ENCODE assay signal across 14 cellular contexts in genomic region chr11:103648670-103649400, GRCh38.
DNase-seq lines count a peak whose midpoint lies in the region; ATAC-seq and TF ChIP-seq lines count a peak whose summit lies in the region.
"Had no signal": no experiment of that assay in that cellular context is flagged by ENCODE, and none has a peak within 500 bp of the region (broad histone marks: within the 10 kb centered on the region; RNA-seq: fewer than 3 reads in every experiment).

No MANE protein-coding gene starts in this region.

- H3K27ac ChIP-seq in suprapubic skin = no peak overlapping the region
- no peak overlapping the region for H3K27ac ChIP-seq in effector memory CD4-positive, alpha-beta T cell (ENCODE audit: insufficient read depth, low read length, poor library complexity, severe bottlenecking)
- H3K27ac ChIP-seq: SJSA1 had no signal

- TF ChIP-seq EP300 in suprapubic skin (IDR thresholded peaks at IDR 0.05) = no peak

- WGBS in suprapubic skin = 88% methylated on average over 1 of the region's 1 CpG
- WGBS in lower leg skin, 2 donors = 85 to 94% methylated on average over 1 of the region's 1 CpG

- no peaks in the 10 kb centered on the region for H3K9me3 ChIP-seq in suprapubic skin
- no peaks in the 10 kb centered on the region for H3K9me3 ChIP-seq in effector memory CD4-positive, alpha-beta T cell (ENCODE audit: control insufficient read depth, low read length)
- H3K9me3 ChIP-seq: BE2C had no signal

- H3K36me3 ChIP-seq in suprapubic skin = no peaks in the 10 kb centered on the region
- H3K36me3 ChIP-seq in effector memory CD4-positive, alpha-beta T cell (ENCODE audit: control insufficient read depth, insufficient read depth, low read length) = no peaks in the 10 kb centered on the region
- H3K36me3 ChIP-seq: BE2C, SJSA1 had no signal

- no peaks in the 10 kb centered on the region for H3K4me1 ChIP-seq in suprapubic skin
- no peaks in the 10 kb centered on the region for H3K4me1 ChIP-seq in effector memory CD4-positive, alpha-beta T cell (ENCODE audit: control insufficient read depth, insufficient read depth, low read length, poor library complexity, severe bottlenecking)
- H3K4me1 ChIP-seq: BE2C, SJSA1 had no signal

- intact Hi-C loops in lower leg skin (cut with DNase I; ENCODE audit: low total_unique reads) = no loop called here

- peak; percentile 16 for DNase-seq in AG09319 (ENCODE audit: extremely low read depth, low read depth)
- DNase-seq in M059J (ENCODE audit: low read depth) = peak; percentile 76
- peak; percentile 3 for DNase-seq in fibroblast of gingiva (ENCODE audit: low read depth)
- no peak for DNase-seq in suprapubic skin (ENCODE audit: low spot score in 2 of 2)
- no peak for DNase-seq in effector memory CD4-positive, alpha-beta T cell
- no peak for DNase-seq in lower leg skin (ENCODE audit: low spot score in 2 of 2)
- DNase-seq: activated CD4-positive, alpha-beta memory T cell treated with anti-CD3 and anti-CD28 coated beads for 36 hours; BE2C; Kasumi-1; NCI-H345 had no signal

- TF ChIP-seq POLR2A in suprapubic skin (IDR thresholded peaks at IDR 0.05) (no peak), lower leg skin (IDR thresholded peaks at IDR 0.05) (no peak)

- no peaks in the 10 kb centered on the region for H3K27me3 ChIP-seq in suprapubic skin
- no peaks in the 10 kb centered on the region for H3K27me3 ChIP-seq in effector memory CD4-positive, alpha-beta T cell (replicated peaks; ENCODE audit: control insufficient read depth, insufficient read depth, low read length, poor library complexity, severe bottlenecking)
- H3K27me3 ChIP-seq: BE2C, SJSA1 had no signal

- H3K4me3 ChIP-seq in suprapubic skin = no peak overlapping the region
- no peak overlapping the region for H3K4me3 ChIP-seq in effector memory CD4-positive, alpha-beta T cell (ENCODE audit: insufficient read depth, low read depth, low read length, poor library complexity, severe bottlenecking)
- H3K4me3 ChIP-seq in lower leg skin (ENCODE audit: low read depth, poor library complexity, severe bottlenecking) = no peak overlapping the region
- H3K4me3 ChIP-seq: SJSA1 had no signal

- ATAC-seq in GM19351 (IDR thresholded peaks at IDR 0.05; ENCODE audit: unreplicated experiment) (peak; percentile 68), GM19324 (IDR thresholded peaks at IDR 0.05; ENCODE audit: low FRiP score, unreplicated experiment) (no peak)
- ATAC-seq: sciatic nerve had no signal

- TF ChIP-seq CTCF in AG09319 (IDR thresholded peaks at IDR 0.05; ENCODE audit: low read depth, low read length) = no peak
- no peak for TF ChIP-seq CTCF in suprapubic skin (IDR thresholded peaks at IDR 0.05)
- no peak for TF ChIP-seq CTCF in lower leg skin (IDR thresholded peaks at IDR 0.05)

Comparison
In these comparisons a context has a peak if more than half of its experiments do, and no peak if none do; other contexts are left out.
1. DNase-seq: peak in AG09319 (single experiment), M059J (single experiment) and fibroblast of gingiva (single experiment); none in suprapubic skin (0 of 2), effector memory CD4-positive, alpha-beta T cell (0 of 3) and lower leg skin (0 of 2).